1 cellular context compared by ENCODE assay signal in the genomic region with DNA sequence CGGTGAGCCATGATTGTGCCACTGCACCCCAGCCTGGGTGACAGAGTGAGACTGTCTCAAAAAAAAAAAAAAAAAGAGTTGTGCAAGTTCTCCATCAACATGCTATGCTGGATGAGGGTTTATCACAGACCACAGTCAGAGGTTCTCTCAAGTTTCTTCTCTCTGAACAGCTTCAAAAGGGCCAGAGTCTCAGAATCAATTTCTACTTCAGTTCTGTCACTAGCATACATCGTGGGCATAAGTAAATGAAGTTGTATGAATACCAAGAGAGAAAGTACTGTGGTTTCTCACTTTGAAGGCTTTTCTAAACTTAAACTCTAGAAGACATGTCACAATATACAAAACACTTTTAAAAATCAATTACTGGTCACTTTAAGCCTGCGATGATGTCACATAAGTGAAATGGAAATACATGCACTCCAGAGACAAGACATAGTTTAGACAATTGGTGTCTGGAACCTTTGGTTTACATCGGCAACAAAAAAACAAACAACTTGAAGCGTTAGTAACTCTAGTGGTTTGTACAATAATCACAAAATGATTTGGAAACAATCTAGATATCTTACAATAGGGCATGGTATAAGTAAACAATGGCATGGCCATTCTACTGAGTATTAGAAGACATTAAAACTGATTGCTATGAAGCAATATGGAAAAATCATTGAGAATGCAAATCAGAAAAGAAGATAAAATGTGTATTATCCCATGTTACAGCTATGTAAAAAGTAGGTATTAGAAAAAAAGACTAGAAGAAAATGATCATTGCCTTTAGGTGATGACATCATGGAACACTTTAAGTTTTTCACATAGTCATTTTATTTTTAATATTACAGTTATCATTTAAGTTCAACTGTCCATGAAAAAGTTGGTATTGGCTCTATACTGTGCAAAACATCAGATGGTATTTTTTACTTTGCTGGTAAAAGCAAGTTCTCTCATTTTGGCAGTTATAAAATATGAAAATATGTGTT.
TF ChIP-seq lines count a peak whose summit lies in the region.

No MANE protein-coding gene starts in this region.

TF ChIP-seq in GM12878, 131 proteins besides CTCF, POLR2A, EP300 and RAD21 (continued from another document):
- TF ChIP-seq HCFC1 (IDR thresholded peaks at IDR 0.05; ENCODE audit: low read length) (no peak), FOS (IDR thresholded peaks at IDR 0.05; ENCODE audit: borderline replicate concordance, extremely low read depth, insufficient read length) (no peak), NBN (IDR thresholded peaks at IDR 0.05) (no peak), RAD51 (IDR thresholded peaks at IDR 0.05) (no peak), RELA (IDR thresholded peaks at IDR 0.05; ENCODE audit: borderline replicate concordance, partially characterized antibody) (no peak), SREBF2 (IDR thresholded peaks at IDR 0.05; ENCODE audit: low read length) (no peak), CBFB (IDR thresholded peaks at IDR 0.05; ENCODE audit: low read depth) (no peak), KDM1A (IDR thresholded peaks at IDR 0.05; ENCODE audit: borderline replicate concordance) (no peak), ETV6 (conservative IDR thresholded peaks at IDR 0.05 in 1 of 2, IDR thresholded peaks at IDR 0.05 in 1 of 2; ENCODE audit: borderline replicate concordance in 1 of 2, low read depth in 1 of 2) (no peak)
- TF ChIP-seq, protein P1, sequence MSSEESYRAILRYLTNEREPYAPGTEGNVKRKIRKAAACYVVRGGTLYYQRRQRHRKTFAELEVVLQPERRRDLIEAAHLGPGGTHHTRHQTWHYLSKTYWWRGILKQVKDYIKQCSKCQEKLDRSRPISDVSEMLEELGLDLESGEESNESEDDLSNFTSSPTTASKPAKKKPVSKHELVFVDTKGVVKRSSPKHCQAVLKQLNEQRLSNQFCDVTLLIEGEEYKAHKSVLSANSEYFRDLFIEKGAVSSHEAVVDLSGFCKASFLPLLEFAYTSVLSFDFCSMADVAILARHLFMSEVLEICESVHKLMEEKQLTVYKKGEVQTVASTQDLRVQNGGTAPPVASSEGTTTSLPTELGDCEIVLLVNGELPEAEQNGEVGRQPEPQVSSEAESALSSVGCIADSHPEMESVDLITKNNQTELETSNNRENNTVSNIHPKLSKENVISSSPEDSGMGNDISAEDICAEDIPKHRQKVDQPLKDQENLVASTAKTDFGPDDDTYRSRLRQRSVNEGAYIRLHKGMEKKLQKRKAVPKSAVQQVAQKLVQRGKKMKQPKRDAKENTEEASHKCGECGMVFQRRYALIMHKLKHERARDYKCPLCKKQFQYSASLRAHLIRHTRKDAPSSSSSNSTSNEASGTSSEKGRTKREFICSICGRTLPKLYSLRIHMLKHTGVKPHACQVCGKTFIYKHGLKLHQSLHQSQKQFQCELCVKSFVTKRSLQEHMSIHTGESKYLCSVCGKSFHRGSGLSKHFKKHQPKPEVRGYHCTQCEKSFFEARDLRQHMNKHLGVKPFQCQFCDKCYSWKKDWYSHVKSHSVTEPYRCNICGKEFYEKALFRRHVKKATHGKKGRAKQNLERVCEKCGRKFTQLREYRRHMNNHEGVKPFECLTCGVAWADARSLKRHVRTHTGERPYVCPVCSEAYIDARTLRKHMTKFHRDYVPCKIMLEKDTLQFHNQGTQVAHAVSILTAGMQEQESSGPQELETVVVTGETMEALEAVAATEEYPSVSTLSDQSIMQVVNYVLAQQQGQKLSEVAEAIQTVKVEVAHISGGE (CRISPR knock-in tag; IDR thresholded peaks at IDR 0.05): no peak
